Comparison of ENCODE assay signal across 10 cellular contexts in the genomic region with DNA sequence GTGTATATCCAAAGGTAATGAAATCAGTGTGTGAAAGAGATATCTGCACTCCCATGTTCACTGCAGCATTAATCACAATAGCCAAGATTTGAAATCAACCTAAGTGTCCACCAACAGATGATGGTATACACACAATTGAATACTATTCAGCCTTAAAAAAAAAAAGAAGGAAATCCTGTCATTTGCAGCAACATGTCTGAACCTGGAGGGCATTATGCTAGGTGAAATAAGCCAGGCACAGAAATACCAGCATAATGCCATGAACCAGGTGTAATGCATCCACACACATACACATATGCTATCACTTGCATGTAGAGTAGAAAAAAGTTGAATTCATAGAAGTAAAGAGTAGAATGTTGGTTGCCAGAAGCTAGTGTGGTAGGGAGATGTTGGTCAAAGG. TPM values are rescaled to one million over a fixed set of nuclear protein-coding genes. Genes with fewer than 3 reads are reported as not detected.
"Had no signal": no experiment of that assay in that cellular context is flagged by ENCODE, and none has a peak within 500 bp of the region (broad histone marks: within the 10 kb centered on the region; RNA-seq: fewer than 3 reads in every experiment).

No MANE protein-coding gene starts in this region.

- H3K9ac ChIP-seq: GM23248 had no signal

- FAIRE-seq: H1 had no signal

- DNase-seq: GM23248, GOT3, H7, H9, HCEC 1CT, HFFc6 had no signal

- H3K4me2 ChIP-seq: GM23338 had no signal

- H2AFZ ChIP-seq: GM23248, GM23338 had no signal

- H3K27ac ChIP-seq: GM23248 had no signal

- H3K4me3 Mint-ChIP-seq: GM23338, H9, HFFc6 had no signal

- H3K27ac Mint-ChIP-seq: GM23338, H9, HFFc6 had no signal

- H3K4me3 ChIP-seq: GM23248, GM23338 had no signal

- ATAC-seq: GM23338, HCT116 had no signal

- H3K4me1 Mint-ChIP-seq: GM23338, H9 had no signal

RNA-seq across cellular contexts. Expression of gene NR1I2, which starts 18.4 kb away (rescaled TPM):
- total RNA-seq: GM23248, H4, H9, HFFc6 had no signal
